20 cellular contexts compared by ENCODE assay signal in genomic region chr5:73865315-73865714, GRCh38.
"Had no signal": no experiment of that assay in that cellular context is flagged by ENCODE, and none has a peak within 500 bp of the region (broad histone marks: within the 10 kb centered on the region; RNA-seq: fewer than 3 reads in every experiment).

No MANE protein-coding gene starts in this region.

- H3K4me2 ChIP-seq: hepatocyte, neural progenitor cell had no signal

- H3K9ac ChIP-seq: neural progenitor cell, parathyroid adenoma had no signal

- H2AFZ ChIP-seq: hepatocyte, neural progenitor cell, parathyroid adenoma had no signal

- H3K27ac ChIP-seq: hepatocyte, neural progenitor cell, parathyroid adenoma, right atrium auricular region, sigmoid colon, stomach, thyroid gland had no signal

- H3K27me3 ChIP-seq: hepatocyte, neural progenitor cell, right atrium auricular region, sigmoid colon, stomach, thyroid gland had no signal

- FAIRE-seq: frontal cortex, islet of Langerhans had no signal

- ATAC-seq: left colon; naive thymus-derived CD4-positive, alpha-beta T cell; stimulated activated effector memory CD8-positive, alpha-beta T cell treated with anti-CD3 and anti-CD28 coated beads, Interleukin-12 subunit alpha, Interleukin-12 subunit beta, amount 100 ng/mL, for 72 hours had no signal

- H3K4me3 ChIP-seq: hepatocyte, neural progenitor cell, right atrium auricular region, sigmoid colon, stomach, thyroid gland had no signal

- H3K79me2 ChIP-seq: hepatocyte, parathyroid adenoma had no signal

- H3K4me1 ChIP-seq: neural progenitor cell, parathyroid adenoma, right atrium auricular region, sigmoid colon, stomach had no signal

- DNase-seq: cerebellar nuclear complex; cortex of kidney; kidney glomerular epithelial cell; left colon; mesendoderm; midbrain; naive thymus-derived CD4-positive, alpha-beta T cell; sigmoid colon; stimulated activated CD4-positive, alpha-beta T cell treated with anti-CD3 and anti-CD28 coated beads, Interleukin-2, amount 100 ng/mL, for 24 hours; stimulated activated CD4-positive, alpha-beta T cell treated with anti-CD3 and anti-CD28 coated beads, Interleukin-4, amount 100 ng/mL, for 24 hours; stimulated activated naive CD4-positive, alpha-beta T cell treated with Interleukin-2 at 50 U/mL for 16 hours; stomach; thyroid gland had no signal

- H3K9me3 ChIP-seq: right atrium auricular region, sigmoid colon, stomach, thyroid gland had no signal

- H3K36me3 ChIP-seq: neural progenitor cell, right atrium auricular region, sigmoid colon had no signal
